ENCODE assay signal across 1 cellular context in genomic region chr11:4636962-4637661, GRCh38.
TF ChIP-seq lines count a peak whose summit lies in the region.

OR51D1 (plus strand) TSS chr11:4637477; CDS start chr11:4639791, 2,314 bp downstream.

TF ChIP-seq in H1, 55 proteins besides CTCF, POLR2A, EP300 and RAD21 (continued from another document):
- 0 out of 2 replicates have a peak, but pooled peaks have one; percentile 18 for TF ChIP-seq YY1 (IDR thresholded peaks at IDR 0.05; ENCODE audit: low read depth, low read length)
- TF ChIP-seq KDM4A (IDR thresholded peaks at IDR 0.05; ENCODE audit: low read depth, low read length, severe bottlenecking): peak; percentile 57
- peak; percentile 91 for TF ChIP-seq MAX (IDR thresholded peaks at IDR 0.05)
- 0 out of 2 replicates have a peak, but pooled peaks have one; percentile 19 for TF ChIP-seq GABPA (IDR thresholded peaks at IDR 0.05; ENCODE audit: borderline replicate concordance, insufficient read depth, low read length)
- TF ChIP-seq FOSL1 (IDR thresholded peaks at IDR 0.05; ENCODE audit: insufficient read depth, low read depth, low read length): no peak
- peak; percentile 53; the same call in 1 of the 2 replicates for TF ChIP-seq TEAD4 (IDR thresholded peaks at IDR 0.05; ENCODE audit: low read depth, low read length)
- TF ChIP-seq SUZ12 (IDR thresholded peaks at IDR 0.05; ENCODE audit: low read length): no peak
